In the genomic region with DNA sequence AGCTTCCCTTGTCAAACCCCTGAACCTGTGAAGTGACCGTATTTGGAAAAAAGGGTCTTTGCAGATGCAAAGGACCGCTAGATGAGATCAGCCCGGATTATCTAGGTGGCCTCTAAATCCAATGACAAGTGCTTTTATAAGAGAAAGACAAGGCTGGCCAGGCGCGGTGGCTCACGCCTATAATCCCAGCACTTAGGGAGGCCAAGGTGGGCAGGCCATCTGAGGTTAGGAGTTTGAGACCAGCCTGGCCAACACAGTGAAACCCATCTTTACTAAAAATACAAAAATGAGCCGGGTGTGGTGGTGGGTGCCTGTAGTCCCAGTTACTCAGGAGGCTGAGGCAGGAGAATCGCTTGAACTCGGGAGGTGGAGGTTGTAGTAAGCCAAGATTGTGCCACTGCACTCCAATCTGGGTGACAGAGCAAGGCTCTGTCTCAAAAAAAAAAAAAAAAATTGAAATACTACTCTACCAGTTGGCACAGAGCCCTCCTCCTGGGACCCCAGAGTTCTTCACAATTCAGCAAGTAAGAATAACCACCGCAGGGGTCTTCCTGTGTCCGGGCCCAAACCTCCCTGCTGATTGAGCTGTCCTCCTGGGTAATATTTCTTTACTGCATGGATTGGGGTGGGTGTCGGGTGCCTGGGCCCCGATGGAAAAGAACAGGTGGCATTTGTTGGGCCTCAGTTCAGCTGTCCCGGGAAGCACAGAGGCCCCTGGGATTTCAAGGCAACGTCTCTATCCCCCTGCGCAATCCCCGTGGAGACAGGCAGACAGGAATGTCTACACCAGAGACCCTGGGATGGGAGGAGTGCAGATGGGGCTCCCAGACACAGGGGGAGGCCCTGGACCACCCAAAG, we compare ENCODE assay signal across 17 cellular contexts. TPM values are rescaled to one million over a fixed set of nuclear protein-coding genes. Genes with fewer than 3 reads are reported as not detected.
DNase-seq lines count a peak whose midpoint lies in the region; ATAC-seq and TF ChIP-seq lines count a peak whose summit lies in the region.
"Had no signal": no experiment of that assay in that cellular context is flagged by ENCODE, and none has a peak within 500 bp of the region (broad histone marks: within the 10 kb centered on the region; RNA-seq: fewer than 3 reads in every experiment).

No MANE protein-coding gene starts in this region.

- H4K20me1 ChIP-seq in DOHH2 (ENCODE audit: control insufficient read depth, insufficient read depth, low read depth, low read length) = no peaks in the 10 kb centered on the region
- no peaks in the 10 kb centered on the region for H4K20me1 ChIP-seq in MM.1S (ENCODE audit: insufficient read depth, low read length)

- no peak for DNase-seq in MM.1S
- DNase-seq in central memory CD8-positive, alpha-beta T cell (ENCODE audit: low spot score in 2 of 2) = no peak
- no peak for DNase-seq in neuronal stem cell (ENCODE audit: low spot score)
- no peak for DNase-seq in foreskin fibroblast
- no peak for DNase-seq in activated naive CD4-positive, alpha-beta T cell treated with anti-CD3 and anti-CD28 coated beads, Interleukin-2, amount 50 U/mL, for 72 hours (ENCODE audit: low spot score in 2 of 2)
- no peak for DNase-seq in cerebellar nuclear complex (lab: John Stamatoyannopoulos, UW)
- DNase-seq: C1 segment of cervical spinal cord, MV-4-11, NCI-H1417 treated with DMSO at 0.1 percent for 48 hours, NCI-H2081 treated with DMSO at 0.1 percent for 48 hours, NCI-H226, NCI-H526 treated with DMSO at 0.1 percent for 48 hours, PC-9, Right ventricle myocardium superior had no signal

- peaks cover 3% of the 10 kb centered on the region for H3F3A ChIP-seq in DOHH2 (ENCODE audit: control insufficient read depth, insufficient read depth)
- peaks cover 5% of the 10 kb centered on the region for H3F3A ChIP-seq in MM.1S (ENCODE audit: insufficient read depth, low read length)

- no peak overlapping the region for H3K27ac ChIP-seq in DOHH2 (ENCODE audit: low read depth, low read length)
- H3K27ac ChIP-seq in MM.1S (ENCODE audit: low read length) = peak overlapping the region; percentile 91; the same call in 1 of the 2 replicates
- no peak overlapping the region for H3K27ac ChIP-seq in neuronal stem cell (replicated peaks; ENCODE audit: low read length)
- H3K27ac ChIP-seq: PC-9 had no signal

- WGBS in neuronal stem cell (ENCODE audit: extremely low coverage in 2 of 2, insufficient read length in 2 of 2, insufficient replicate concordance in 1 of 2), 2 donors = no CpG with 5 or more reads among the region's 17 CpGs

- H3K9me3 ChIP-seq in DOHH2 (ENCODE audit: control insufficient read depth, insufficient read depth, low read length) = no peaks in the 10 kb centered on the region
- no peaks in the 10 kb centered on the region for H3K9me3 ChIP-seq in MM.1S (replicated peaks; ENCODE audit: insufficient read depth, low read length)
- no peaks in the 10 kb centered on the region for H3K9me3 ChIP-seq in neuronal stem cell (replicated peaks in 1 of 2; ENCODE audit: control insufficient read depth in 2 of 2, insufficient read depth in 1 of 2, low read depth in 1 of 2, low read length in 2 of 2)
- H3K9me3 ChIP-seq: HAP-1 had no signal

- H3K4me1 ChIP-seq in DOHH2 (ENCODE audit: control insufficient read depth, low read length) (peaks cover 47% of the 10 kb centered on the region), MM.1S (ENCODE audit: low read length) (peaks cover 6% of the 10 kb centered on the region), neuronal stem cell (ENCODE audit: control insufficient read depth in 2 of 2, insufficient read depth in 1 of 2, low read depth in 1 of 2, low read length in 2 of 2) (peaks cover 0 to 1% of the 10 kb centered on the region in 2 donors)
- H3K4me1 ChIP-seq: HAP-1 had no signal

- H3K23ac ChIP-seq in neuronal stem cell (ENCODE audit: low read depth, low read length, poor library complexity) = no peak overlapping the region

- H3K27me3 Mint-ChIP-seq in central memory CD8-positive, alpha-beta T cell = no peaks in the 10 kb centered on the region

- no peak overlapping the region for H2BK15ac ChIP-seq in neuronal stem cell (ENCODE audit: low read length)

- no peak overlapping the region for H4K91ac ChIP-seq in neuronal stem cell (ENCODE audit: low read depth, low read length, poor library complexity)

- H3K36me3 Mint-ChIP-seq in central memory CD8-positive, alpha-beta T cell (ENCODE audit: insufficient read depth) = no peaks in the 10 kb centered on the region
- no peaks in the 10 kb centered on the region for H3K36me3 Mint-ChIP-seq in activated naive CD4-positive, alpha-beta T cell treated with anti-CD3 and anti-CD28 coated beads, Interleukin-2, amount 50 U/mL, for 72 hours

- no peak overlapping the region for H3K4ac ChIP-seq in neuronal stem cell (ENCODE audit: low read length)

- no peaks in the 10 kb centered on the region for H3K9me2 ChIP-seq in DOHH2 (replicated peaks; ENCODE audit: control insufficient read depth, low read length)
- H3K9me2 ChIP-seq in MM.1S (replicated peaks; ENCODE audit: insufficient read depth, low read length) = no peaks in the 10 kb centered on the region

- no peak for TF ChIP-seq CTCF in DOHH2 (IDR thresholded peaks at IDR 0.05; ENCODE audit: low read depth, low read length, poor library complexity, severe bottlenecking)
- TF ChIP-seq CTCF in MM.1S (IDR thresholded peaks at IDR 0.05; ENCODE audit: low read length) = no peak
- no peak for TF ChIP-seq CTCF in foreskin fibroblast (IDR thresholded peaks at IDR 0.05; ENCODE audit: low read depth, low read length)

- H3K27me3 ChIP-seq in DOHH2 (ENCODE audit: control insufficient read depth, low read length) (no peaks in the 10 kb centered on the region), MM.1S (replicated peaks; ENCODE audit: insufficient read depth, low read length) (no peaks in the 10 kb centered on the region), neuronal stem cell (ENCODE audit: control insufficient read depth in 3 of 3, insufficient read depth in 3 of 3, low read depth in 1 of 3, low read length in 3 of 3) (no peaks in the 10 kb centered on the region)

- no peak overlapping the region for H2AFZ ChIP-seq in MM.1S (ENCODE audit: low read length)
- H2AFZ ChIP-seq in neuronal stem cell (ENCODE audit: low read length) = no peak overlapping the region
- H2AFZ ChIP-seq: PC-9 had no signal

- no peak overlapping the region for H3K18ac ChIP-seq in neuronal stem cell (ENCODE audit: low read length)

- H2BK120ac ChIP-seq in neuronal stem cell (ENCODE audit: low read depth, low read length) = no peak overlapping the region

- H3K4me1 Mint-ChIP-seq in central memory CD8-positive, alpha-beta T cell = no peaks in the 10 kb centered on the region

- H4K8ac ChIP-seq in neuronal stem cell (ENCODE audit: low read depth, low read length) = no peak overlapping the region

- H2BK12ac ChIP-seq in neuronal stem cell (ENCODE audit: low read length) = peak overlapping the region; percentile 9

- no peak overlapping the region for H2BK5ac ChIP-seq in neuronal stem cell (ENCODE audit: low read length)

- H3K27ac Mint-ChIP-seq in central memory CD8-positive, alpha-beta T cell (ENCODE audit: low read depth) = peak overlapping the region; percentile 22
- H3K27ac Mint-ChIP-seq in activated naive CD4-positive, alpha-beta T cell treated with anti-CD3 and anti-CD28 coated beads, Interleukin-2, amount 50 U/mL, for 72 hours = no peak overlapping the region

- H3K4me3 ChIP-seq in DOHH2 (ENCODE audit: low read length) (no peak overlapping the region), MM.1S (ENCODE audit: low read length) (no peak overlapping the region), neuronal stem cell (ENCODE audit: low read length in 2 of 2) (no peak overlapping the region), foreskin fibroblast (ENCODE audit: low read depth in 1 of 2, low read length in 2 of 2) (no peak overlapping the region)
- H3K4me3 ChIP-seq: HAP-1, PC-9 had no signal

- no peak overlapping the region for H3K14ac ChIP-seq in neuronal stem cell (ENCODE audit: low read length)

- no peak overlapping the region for H2AK5ac ChIP-seq in neuronal stem cell (ENCODE audit: low read depth, low read length)

- no peaks in the 10 kb centered on the region for H3K36me3 ChIP-seq in DOHH2 (ENCODE audit: control insufficient read depth, low read length)
- H3K36me3 ChIP-seq in MM.1S (replicated peaks; ENCODE audit: insufficient read depth, low read length) = no peaks in the 10 kb centered on the region
- no peaks in the 10 kb centered on the region for H3K36me3 ChIP-seq in neuronal stem cell (replicated peaks in 1 of 2; ENCODE audit: control insufficient read depth in 2 of 2, insufficient read depth in 2 of 2, low read length in 2 of 2)
- H3K36me3 ChIP-seq: HAP-1 had no signal

- no peak overlapping the region for H3K4me3 Mint-ChIP-seq in central memory CD8-positive, alpha-beta T cell

- no peak overlapping the region for H3K9ac ChIP-seq in MM.1S (ENCODE audit: low read length)
- no peak overlapping the region for H3K9ac ChIP-seq in neuronal stem cell (ENCODE audit: low read depth, low read length, poor library complexity)

- no peaks in the 10 kb centered on the region for H3K9me3 Mint-ChIP-seq in central memory CD8-positive, alpha-beta T cell
- H3K9me3 Mint-ChIP-seq in activated naive CD4-positive, alpha-beta T cell treated with anti-CD3 and anti-CD28 coated beads, Interleukin-2, amount 50 U/mL, for 72 hours = no peaks in the 10 kb centered on the region

- H3K79me2 ChIP-seq in DOHH2 (ENCODE audit: control insufficient read depth, low read length) (no peaks in the 10 kb centered on the region), MM.1S (ENCODE audit: low read length) (no peaks in the 10 kb centered on the region)

- H3K4me2 ChIP-seq in DOHH2 (ENCODE audit: low read length) (peak overlapping the region; percentile 47; the same call in 1 of the 2 replicates), MM.1S (ENCODE audit: low read depth, low read length) (no peak overlapping the region), neuronal stem cell (ENCODE audit: insufficient read depth, low read length, poor library complexity, severe bottlenecking) (no peak overlapping the region)
- H3K4me2 ChIP-seq: PC-9 had no signal

- ATAC-seq in central memory CD8-positive, alpha-beta T cell (replicated peaks; ENCODE audit: extremely low read depth, poor library complexity, severe bottlenecking) = no peak
- no peak for ATAC-seq in HG03135 (IDR thresholded peaks at IDR 0.05; ENCODE audit: unreplicated experiment)
- no peak for ATAC-seq in activated naive CD4-positive, alpha-beta T cell treated with anti-CD3 and anti-CD28 coated beads, Interleukin-2, amount 50 U/mL, for 72 hours

- H3K79me1 ChIP-seq in neuronal stem cell (ENCODE audit: low read depth, low read length) = peaks cover 2% of the 10 kb centered on the region

RNA-seq across cellular contexts. Expression of gene VPS37B, which starts 32.3 kb away (rescaled TPM):
- 26.4 TPM for polyA plus RNA-seq in neuronal stem cell (2013, experiment 1 of 2)
- 26.7 TPM for polyA plus RNA-seq in neuronal stem cell (2013, experiment 2 of 2)
- 10 to 100 TPM; 10.1 to 11.1 TPM for total RNA-seq in activated naive CD4-positive, alpha-beta T cell treated with anti-CD3 and anti-CD28 coated beads, Interleukin-2, amount 50 U/mL, for 72 hours

RNA-seq across cellular contexts. Expression of gene ABCB9, which starts 38.0 kb away (rescaled TPM):
- 2.0 TPM for polyA plus RNA-seq in neuronal stem cell (2013, experiment 1 of 2)
- polyA plus RNA-seq in neuronal stem cell (2013, experiment 2 of 2) = 1.5 TPM
- 1 to 10 TPM; 8.9 to 9.5 TPM for total RNA-seq in activated naive CD4-positive, alpha-beta T cell treated with anti-CD3 and anti-CD28 coated beads, Interleukin-2, amount 50 U/mL, for 72 hours

RNA-seq across cellular contexts. Expression of gene OGFOD2, which starts 46.8 kb away (rescaled TPM):
- 6.9 TPM for polyA plus RNA-seq in neuronal stem cell (2013, experiment 1 of 2)
- 5.5 TPM for polyA plus RNA-seq in neuronal stem cell (2013, experiment 2 of 2)
- 10 to 100 TPM; 30.3 to 30.8 TPM for total RNA-seq in activated naive CD4-positive, alpha-beta T cell treated with anti-CD3 and anti-CD28 coated beads, Interleukin-2, amount 50 U/mL, for 72 hours

RNA-seq across cellular contexts. Expression of gene ARL6IP4, which starts 52.2 kb away (rescaled TPM):
- polyA plus RNA-seq in neuronal stem cell (2013, experiment 1 of 2) = 134 TPM
- polyA plus RNA-seq in neuronal stem cell (2013, experiment 2 of 2) = 128 TPM
- total RNA-seq in activated naive CD4-positive, alpha-beta T cell treated with anti-CD3 and anti-CD28 coated beads, Interleukin-2, amount 50 U/mL, for 72 hours = 100 to 1,000 TPM in 1 of 2 donors, 10 to 100 TPM in 1; 99.9 to 180 TPM
